In genomic region chr4:10584042-10584441, GRCh38 we compare ENCODE assay signal across 8 cellular contexts.
DNase-seq lines count a peak whose midpoint lies in the region; ATAC-seq, FAIRE-seq and TF ChIP-seq lines count a peak whose summit lies in the region.

No MANE protein-coding gene starts in this region.

- H3K4me3 ChIP-seq in PC-3 (ENCODE audit: low read length): 0 out of 2 replicates have a peak overlapping the region, but pooled peaks have one; percentile 32
- peak overlapping the region; percentile 6 to 60 (median 27) for H3K4me3 ChIP-seq in subcutaneous abdominal adipose tissue (ENCODE audit: low read depth in 1 of 5, low read length in 5 of 5)
- no peak overlapping the region for H3K4me3 ChIP-seq in CD8-positive, alpha-beta T cell (ENCODE audit: low read depth, low read length)

- intact Hi-C loops in PC-3 (cut with micrococcal nuclease): loop anchor here (5.0 to 10.0 kb wide), 3 partner anchors 843 to 1371 kb away; partner anchors contain the start of gene HS3ST1
- intact Hi-C loops in CD8-positive, alpha-beta T cell (cut with DNase I, micrococcal nuclease): loop anchor here (5.0 to 10.0 kb wide), 3 partner anchors 133 to 1138 kb away; no protein-coding TSS in a partner anchor

- H3K79me2 ChIP-seq in PC-3 (ENCODE audit: low read length): no peaks in the 10 kb centered on the region

- no peak overlapping the region for H3K27ac Mint-ChIP-seq in CD8-positive, alpha-beta T cell

- H3K9me2 ChIP-seq in PC-3 (replicated peaks; ENCODE audit: low read length): no peaks in the 10 kb centered on the region

- no peaks in the 10 kb centered on the region for H3F3A ChIP-seq in PC-3 (ENCODE audit: low read length, unreplicated experiment)

- H4K20me1 ChIP-seq in PC-3 (ENCODE audit: low read length): no peaks in the 10 kb centered on the region

- CTCF ChIA-PET in PC-3 (lab: Charles Lee): interaction anchor here (0.6 kb wide), 1 partner anchor 1059 kb away, joined by 4 read pairs; no protein-coding TSS in a partner anchor
- CTCF ChIA-PET in CD8-positive, alpha-beta T cell (lab: Charles Lee): no interaction called here

- no peaks in the 10 kb centered on the region for H3K27me3 Mint-ChIP-seq in CD8-positive, alpha-beta T cell (ENCODE audit: low read depth)

- no peak for FAIRE-seq in H54 (lab: Jason Lieb, UNC)

- TF ChIP-seq POLR2A in H54 (IDR thresholded peaks at IDR 0.05; ENCODE audit: low read depth, low read length): no peak

- no peak overlapping the region for H2AFZ ChIP-seq in PC-3 (ENCODE audit: low read length)

- no peak for ATAC-seq in PC-3
- no peak for ATAC-seq in CD8-positive, alpha-beta T cell

- peaks cover 23% of the 10 kb centered on the region for H3K4me1 Mint-ChIP-seq in CD8-positive, alpha-beta T cell (ENCODE audit: low read depth)

- H3K4me3 Mint-ChIP-seq in CD8-positive, alpha-beta T cell: no peak overlapping the region

- DNase-seq in GM04503 (ENCODE audit: low read depth) (peak; percentile 13), H54 (ENCODE audit: insufficient read length, low spot score) (peak; percentile 15), PC-3 (peak; percentile 3), foreskin melanocyte (peak; percentile 93), NCI-H128 (lab: John Stamatoyannopoulos, UW; ENCODE audit: unreplicated experiment) (no peak), NCI-H1436 (lab: John Stamatoyannopoulos, UW) (no peak)
- DNase-seq in CD8-positive, alpha-beta T cell: no peak

- no peaks in the 10 kb centered on the region for H3K4me1 ChIP-seq in PC-3 (ENCODE audit: insufficient read depth, low read length)
- peaks cover 0 to 10% (median 2%) of the 10 kb centered on the region in 5 donors for H3K4me1 ChIP-seq in subcutaneous abdominal adipose tissue (ENCODE audit: control insufficient read depth in 5 of 5, insufficient read depth in 5 of 5, low read length in 5 of 5)
- peaks cover 12% of the 10 kb centered on the region for H3K4me1 ChIP-seq in CD8-positive, alpha-beta T cell (ENCODE audit: insufficient read depth, low read length)

- POLR2A ChIA-PET in PC-3 (lab: Charles Lee; ENCODE audit: unreplicated experiment): no interaction called here
- POLR2A ChIA-PET in CD8-positive, alpha-beta T cell (lab: Charles Lee): interaction anchor here (0.6 kb wide), 1 partner anchor 565 kb away, joined by 3 read pairs; no protein-coding TSS in a partner anchor

- TF ChIP-seq CTCF in PC-3 (conservative IDR thresholded peaks at IDR 0.05; ENCODE audit: low read depth, low read length): no peak
- TF ChIP-seq CTCF in CD8-positive, alpha-beta T cell (IDR thresholded peaks at IDR 0.05): no peak

- H3K4me2 ChIP-seq in PC-3 (ENCODE audit: low read length): peak overlapping the region; percentile 54

- H3K36me3 Mint-ChIP-seq in CD8-positive, alpha-beta T cell: no peaks in the 10 kb centered on the region

- no peaks in the 10 kb centered on the region for H3K36me3 ChIP-seq in PC-3 (ENCODE audit: low read depth, low read length)
- H3K36me3 ChIP-seq in subcutaneous abdominal adipose tissue (ENCODE audit: control insufficient read depth in 5 of 5, insufficient read depth in 5 of 5, low read length in 5 of 5): no peaks in the 10 kb centered on the region
- H3K36me3 ChIP-seq in CD8-positive, alpha-beta T cell (ENCODE audit: insufficient read depth, low read length): no peaks in the 10 kb centered on the region

- no peaks in the 10 kb centered on the region for H3K27me3 ChIP-seq in PC-3 (ENCODE audit: low read length)
- no peaks in the 10 kb centered on the region for H3K27me3 ChIP-seq in subcutaneous abdominal adipose tissue (ENCODE audit: control insufficient read depth in 5 of 5, insufficient read depth in 4 of 5, low read length in 5 of 5)
- no peaks in the 10 kb centered on the region for H3K27me3 ChIP-seq in CD8-positive, alpha-beta T cell (ENCODE audit: insufficient read depth, low read length)

- H3K9ac ChIP-seq in PC-3 (ENCODE audit: low read length) (no peak overlapping the region), subcutaneous abdominal adipose tissue (ENCODE audit: low read length in 5 of 5) (peak overlapping the region in 2 of 5 donors; percentile 37 to 38)

- BruUV-seq in PC-3 (replicated peaks; lab: Mats Ljungman, UMichigan): no TSS peak

- no peaks in the 10 kb centered on the region for H3K9me3 Mint-ChIP-seq in CD8-positive, alpha-beta T cell

- H3K9me3 ChIP-seq in PC-3 (ENCODE audit: low read length) (no peaks in the 10 kb centered on the region), subcutaneous abdominal adipose tissue (ENCODE audit: control insufficient read depth in 5 of 5, low read length in 5 of 5) (no peaks in the 10 kb centered on the region)
- H3K9me3 ChIP-seq in CD8-positive, alpha-beta T cell (ENCODE audit: low read length): no peaks in the 10 kb centered on the region

- H3K27ac ChIP-seq in PC-3 (ENCODE audit: low read length): no peak overlapping the region
- no peak overlapping the region for H3K27ac ChIP-seq in subcutaneous abdominal adipose tissue (ENCODE audit: low read depth, low read length)
- H3K27ac ChIP-seq in CD8-positive, alpha-beta T cell (ENCODE audit: low read depth, low read length): no peak overlapping the region

Comparison
In these comparisons a context has a peak if more than half of its experiments do, and no peak if none do; other contexts are left out.
1. DNase-seq: peak in GM04503 (single experiment), H54 (single experiment), PC-3 (single experiment) and foreskin melanocyte (single experiment); none in CD8-positive, alpha-beta T cell (0 of 7), NCI-H128 (single experiment) and NCI-H1436 (single experiment).